ENCODE assay signal across 1 cellular context in genomic region chr22:22069450-22070370, GRCh38.
TF ChIP-seq lines count a peak whose summit lies in the region.

No MANE protein-coding gene starts in this region.

TF ChIP-seq in WTC11, 78 proteins besides CTCF, POLR2A, EP300 and RAD21 (continued from another document):
- TF ChIP-seq PREB (CRISPR knock-in tag; IDR thresholded peaks at IDR 0.05; ENCODE audit: borderline replicate concordance): no peak
- TF ChIP-seq SMAD3 (CRISPR knock-in tag; IDR thresholded peaks at IDR 0.05; ENCODE audit: borderline replicate concordance): no peak
